In the genomic region with DNA sequence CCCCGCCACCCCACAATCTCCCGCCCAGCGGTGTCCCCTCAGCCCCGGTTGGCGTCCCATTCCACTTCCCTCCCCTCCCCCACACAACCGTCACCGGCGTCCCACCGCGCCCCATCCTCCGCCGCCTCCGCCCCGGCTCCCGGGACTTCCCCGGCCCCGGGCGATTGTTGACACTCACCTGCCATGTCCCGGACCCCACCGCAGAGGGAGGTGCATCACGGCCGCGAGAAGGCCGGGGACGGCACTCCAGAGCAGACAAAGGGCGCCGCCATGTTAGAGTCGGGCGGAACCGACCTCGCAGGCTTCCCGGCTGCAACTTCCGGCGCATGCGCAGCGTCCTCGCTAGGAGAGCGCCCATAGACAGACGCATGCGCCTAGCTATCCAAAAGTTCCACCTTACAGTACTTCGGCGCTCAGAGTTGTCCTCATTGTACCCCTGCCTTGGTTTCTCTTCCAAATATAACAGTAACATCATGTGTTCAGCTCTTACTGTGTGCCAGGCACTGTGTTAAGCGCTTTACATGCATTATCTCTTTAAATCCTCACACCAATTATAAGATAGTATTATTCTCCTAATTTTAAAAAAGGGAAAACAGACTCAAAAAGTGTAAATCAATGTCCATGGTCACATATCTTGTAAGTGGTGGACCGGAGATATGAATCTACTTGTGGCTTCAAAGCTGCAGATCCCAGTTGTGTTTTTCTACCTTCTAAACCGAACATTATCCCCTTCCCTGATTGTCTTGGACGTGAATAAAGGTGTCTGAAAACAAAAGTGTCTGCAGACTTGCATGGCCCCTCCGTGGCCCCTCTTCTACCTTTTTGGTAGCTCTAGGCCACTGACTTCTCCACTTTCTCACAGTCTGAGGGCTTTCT, we compare ENCODE assay signal across 8 cellular contexts. TPM values are rescaled to one million over a fixed set of nuclear protein-coding genes. Genes with fewer than 3 reads are reported as not detected.
DNase-seq lines count a peak whose midpoint lies in the region; ATAC-seq and TF ChIP-seq lines count a peak whose summit lies in the region.

TSS of gene ZBTB17 (minus strand) at position 297 of the 876 bp plus-strand sequence. CDS start 27,606 bp downstream, outside the sequence.

- H3K27ac ChIP-seq in osteoblast (ENCODE audit: low read depth, low read length) (peak within 1 kb of the TSS; percentile 69), testis (peak within 1 kb of the TSS; percentile 69 to 82)

- TF ChIP-seq CTCF in glutamatergic neuron (IDR thresholded peaks at IDR 0.05; ENCODE audit: partially characterized antibody, unreplicated experiment), result peak; percentile 11
- TF ChIP-seq CTCF in osteoblast (IDR thresholded peaks at IDR 0.05; ENCODE audit: extremely low read depth, low read depth, low read length), result no peak
- no peak for TF ChIP-seq CTCF in testis (IDR thresholded peaks at IDR 0.05)

- peak; percentile 70 for ATAC-seq in HG02623 (IDR thresholded peaks at IDR 0.05; ENCODE audit: unreplicated experiment)

- no peak for TF ChIP-seq POLR2A in testis (IDR thresholded peaks at IDR 0.05)

- H3K4me3 ChIP-seq in GM08714 (ENCODE audit: low read length) (peak within 1 kb of the TSS; percentile 94), osteoblast (ENCODE audit: insufficient read depth, low read length) (peak within 1 kb of the TSS; percentile 92), testis (peak within 1 kb of the TSS; percentile 76 to 96)

- WGBS in testis, 2 donors, result 7 to 11% methylated on average over 20 to 46 of the region's 47 CpGs

- H3K27me3 ChIP-seq in osteoblast (ENCODE audit: insufficient read depth, low read length) (no peaks in the 10 kb centered on the region), testis (no peaks in the 10 kb centered on the region)

- intact Hi-C loops in testis (cut with DNase I; ENCODE audit: low total_unique reads), result no loop called here

- DNase-seq in NCI-H1105 treated with DMSO at 0.1 percent for 48 hours (lab: John Stamatoyannopoulos, UW) (peak; percentile 97), SKM-1 treated with dmso at 0.1 percent for 144 hours (lab: John Stamatoyannopoulos, UW; ENCODE audit: unreplicated experiment) (peak; percentile 90), glutamatergic neuron (peak; percentile 96), osteoblast (ENCODE audit: insufficient read length, low spot score, missing footprints) (peak; percentile 99), testis (peak; percentile 95)

- H3K36me3 Mint-ChIP-seq in activated naive CD8-positive, alpha-beta T cell, result peaks cover 13% of the 10 kb centered on the region
- peaks cover 8% of the 10 kb centered on the region for H3K36me3 Mint-ChIP-seq in glutamatergic neuron (ENCODE audit: unreplicated experiment)

- no peaks in the 10 kb centered on the region for H3K27me3 Mint-ChIP-seq in activated naive CD8-positive, alpha-beta T cell
- peaks cover 3% of the 10 kb centered on the region for H3K27me3 Mint-ChIP-seq in glutamatergic neuron (ENCODE audit: unreplicated experiment)

- H3K9me3 ChIP-seq in osteoblast (ENCODE audit: low read depth, low read length) (no peaks in the 10 kb centered on the region), testis (no peaks in the 10 kb centered on the region)

- H4K20me1 ChIP-seq in osteoblast (ENCODE audit: insufficient read depth, low read length), result peaks cover 22% of the 10 kb centered on the region

- H3K79me2 ChIP-seq in osteoblast (ENCODE audit: insufficient read depth, low read length), result peaks cover 47% of the 10 kb centered on the region

- H3K9me3 Mint-ChIP-seq in activated naive CD8-positive, alpha-beta T cell (ENCODE audit: low read depth), result no peaks in the 10 kb centered on the region
- H3K9me3 Mint-ChIP-seq in glutamatergic neuron (ENCODE audit: unreplicated experiment), result peaks cover 7% of the 10 kb centered on the region

- H3K4me1 Mint-ChIP-seq in activated naive CD8-positive, alpha-beta T cell (ENCODE audit: low read depth), result peaks cover 44% of the 10 kb centered on the region
- peaks cover 14% of the 10 kb centered on the region for H3K4me1 Mint-ChIP-seq in glutamatergic neuron (ENCODE audit: low read depth, unreplicated experiment)

- H2AFZ ChIP-seq in osteoblast (ENCODE audit: low read length), result peak within 1 kb of the TSS; percentile 95

- H3K36me3 ChIP-seq in osteoblast (ENCODE audit: insufficient read depth, low read length) (peaks cover 18% of the 10 kb centered on the region), testis (ENCODE audit: low read depth, missing control alignments) (no peaks in the 10 kb centered on the region)

- peaks cover 12% of the 10 kb centered on the region for H3K4me1 ChIP-seq in osteoblast (ENCODE audit: insufficient read depth, low read length)
- peaks cover 12% of the 10 kb centered on the region for H3K4me1 ChIP-seq in testis

- H3K27ac Mint-ChIP-seq in activated naive CD8-positive, alpha-beta T cell, result peak within 1 kb of the TSS; percentile 95
- peak within 1 kb of the TSS; percentile 94 for H3K27ac Mint-ChIP-seq in glutamatergic neuron (ENCODE audit: unreplicated experiment)

- peak within 1 kb of the TSS; percentile 92 for H3K4me3 Mint-ChIP-seq in activated naive CD8-positive, alpha-beta T cell
- H3K4me3 Mint-ChIP-seq in glutamatergic neuron (ENCODE audit: unreplicated experiment), result peak within 1 kb of the TSS; percentile 92

- H3K4me2 ChIP-seq in osteoblast (ENCODE audit: insufficient read depth, low read length), result peak within 1 kb of the TSS; percentile 91

RNA-seq across cellular contexts. Expression of gene ZBTB17, which starts in this region (rescaled TPM):
- total RNA-seq in glutamatergic neuron (ENCODE audit: unreplicated experiment) (86.9 TPM), osteoblast (25.0 and 29.7 TPM in 2 replicates), testis (10 to 100 TPM; 60.2 to 65.8 TPM)
- 53.6 TPM for polyA plus RNA-seq in testis (ENCODE audit: insufficient read depth, low read depth, low replicate concordance)

Comparison
In these comparisons a context has a peak if more than half of its experiments do, and no peak if none do; other contexts are left out.
1. Peak in every context shown above with its lines: DNase-seq, ATAC-seq, H3K4me3 ChIP-seq and H3K27ac ChIP-seq.